ENCODE assay signal across 20 cellular contexts in the genomic region with DNA sequence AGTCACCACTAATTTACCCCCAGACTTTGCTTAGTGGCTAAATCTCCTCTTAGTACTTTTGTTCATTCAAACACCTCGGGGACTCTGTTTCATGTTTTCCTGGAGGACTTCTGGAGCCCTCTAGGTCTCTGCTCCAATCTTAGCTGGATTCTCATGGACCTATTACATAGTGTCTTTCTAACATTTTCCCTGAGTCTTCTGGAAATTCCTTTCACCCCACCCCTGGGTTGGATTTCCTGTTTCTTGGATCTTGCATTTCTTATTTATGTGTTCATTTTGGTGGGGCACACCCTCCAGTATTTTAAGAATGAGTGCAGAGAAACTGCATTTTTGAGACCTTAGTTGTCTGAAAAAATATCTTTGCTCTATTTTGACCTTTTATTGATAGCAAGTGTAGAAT.
DNase-seq lines count a peak whose midpoint lies in the region; TF ChIP-seq lines count a peak whose summit lies in the region.
"Had no signal": no experiment of that assay in that cellular context is flagged by ENCODE, and none has a peak within 500 bp of the region (broad histone marks: within the 10 kb centered on the region; RNA-seq: fewer than 3 reads in every experiment).

No MANE protein-coding gene starts in this region.

- H3K27me3 Mint-ChIP-seq in activated naive CD4-positive, alpha-beta T cell treated with anti-CD3 and anti-CD28 coated beads, Interleukin-2, amount 10 ng/mL, durations not matched to agents 7 days and 5 days = no peaks in the 10 kb centered on the region
- H3K27me3 Mint-ChIP-seq in activated CD4-positive, alpha-beta memory T cell treated with anti-CD3 and anti-CD28 coated beads, Interleukin-2, amount 10 ng/mL, durations not matched to agents 7 days and 5 days = no peaks in the 10 kb centered on the region
- H3K27me3 Mint-ChIP-seq: stimulated activated naive CD8-positive, alpha-beta T cell treated with anti-CD3 and anti-CD28 coated beads, Interleukin-15, Interleukin-2, amounts not matched to agents 100 ng/mL and 50 ng/mL, for 24 hours had no signal

- no peak overlapping the region for H3K4me3 Mint-ChIP-seq in activated naive CD4-positive, alpha-beta T cell treated with anti-CD3 and anti-CD28 coated beads, Interleukin-2, amount 10 ng/mL, durations not matched to agents 7 days and 5 days
- H3K4me3 Mint-ChIP-seq in activated CD4-positive, alpha-beta memory T cell treated with anti-CD3 and anti-CD28 coated beads, Interleukin-2, amount 10 ng/mL, durations not matched to agents 7 days and 5 days = no peak overlapping the region
- H3K4me3 Mint-ChIP-seq: naive thymus-derived CD4-positive, alpha-beta T cell; stimulated activated naive CD8-positive, alpha-beta T cell treated with anti-CD3 and anti-CD28 coated beads, Interleukin-15, Interleukin-2, amounts not matched to agents 100 ng/mL and 50 ng/mL, for 24 hours had no signal

- POLR2A ChIA-PET in activated CD4-positive, alpha-beta memory T cell treated with anti-CD3 and anti-CD28 coated beads, Interleukin-2, amount 10 ng/mL, durations not matched to agents 7 days and 5 days (lab: Charles Lee) = no interaction called here

- no peak overlapping the region for H3K4me3 ChIP-seq in astrocyte of the spinal cord (ENCODE audit: low read depth, low read length)
- H3K4me3 ChIP-seq: esophagus muscularis mucosa, vagina had no signal

- DNase-seq in AG08396 (ENCODE audit: low spot score) (peak; percentile 26), HS-5 (ENCODE audit: low read depth) (peak; percentile 69), astrocyte of the spinal cord (ENCODE audit: low read depth, low spot score) (peak; percentile 19), hepatic stellate cell (ENCODE audit: low spot score) (peak; percentile 50), GM19240 (ENCODE audit: insufficient read length, low spot score) (no peak), NCI-H1417 treated with DMSO at 0.1 percent for 48 hours (lab: John Stamatoyannopoulos, UW) (no peak)
- no peak for DNase-seq in activated naive CD4-positive, alpha-beta T cell treated with anti-CD3 and anti-CD28 coated beads, Interleukin-2, amount 10 ng/mL, durations not matched to agents 7 days and 5 days
- DNase-seq in activated CD4-positive, alpha-beta memory T cell treated with anti-CD3 and anti-CD28 coated beads, Interleukin-2, amount 10 ng/mL, durations not matched to agents 7 days and 5 days = no peak
- DNase-seq: aorta; BE2C; cortex of kidney; naive thymus-derived CD4-positive, alpha-beta T cell; NCI-H2029 treated with DMSO at 0.1 percent for 48 hours; NCI-H69; posterior cingulate gyrus; T-helper 1 cell; WERI-Rb-1 had no signal

- CTCF ChIA-PET in activated naive CD4-positive, alpha-beta T cell treated with anti-CD3 and anti-CD28 coated beads, Interleukin-2, amount 10 ng/mL, durations not matched to agents 7 days and 5 days (lab: Charles Lee) = no interaction called here
- CTCF ChIA-PET in activated CD4-positive, alpha-beta memory T cell treated with anti-CD3 and anti-CD28 coated beads, Interleukin-2, amount 10 ng/mL, durations not matched to agents 7 days and 5 days (lab: Charles Lee) = no interaction called here

- TF ChIP-seq CTCF in astrocyte of the spinal cord (IDR thresholded peaks at IDR 0.05; ENCODE audit: low read depth, low read length) = no peak

- no peaks in the 10 kb centered on the region for H3K4me1 Mint-ChIP-seq in activated naive CD4-positive, alpha-beta T cell treated with anti-CD3 and anti-CD28 coated beads, Interleukin-2, amount 10 ng/mL, durations not matched to agents 7 days and 5 days
- no peaks in the 10 kb centered on the region for H3K4me1 Mint-ChIP-seq in activated CD4-positive, alpha-beta memory T cell treated with anti-CD3 and anti-CD28 coated beads, Interleukin-2, amount 10 ng/mL, durations not matched to agents 7 days and 5 days

- H3K27ac Mint-ChIP-seq in activated naive CD4-positive, alpha-beta T cell treated with anti-CD3 and anti-CD28 coated beads, Interleukin-2, amount 10 ng/mL, durations not matched to agents 7 days and 5 days = no peak overlapping the region
- no peak overlapping the region for H3K27ac Mint-ChIP-seq in activated CD4-positive, alpha-beta memory T cell treated with anti-CD3 and anti-CD28 coated beads, Interleukin-2, amount 10 ng/mL, durations not matched to agents 7 days and 5 days
- H3K27ac Mint-ChIP-seq: naive thymus-derived CD4-positive, alpha-beta T cell; stimulated activated naive CD8-positive, alpha-beta T cell treated with anti-CD3 and anti-CD28 coated beads, Interleukin-15, Interleukin-2, amounts not matched to agents 100 ng/mL and 50 ng/mL, for 24 hours had no signal

- H3K9me3 Mint-ChIP-seq in activated naive CD4-positive, alpha-beta T cell treated with anti-CD3 and anti-CD28 coated beads, Interleukin-2, amount 10 ng/mL, durations not matched to agents 7 days and 5 days = no peaks in the 10 kb centered on the region
- no peaks in the 10 kb centered on the region for H3K9me3 Mint-ChIP-seq in activated CD4-positive, alpha-beta memory T cell treated with anti-CD3 and anti-CD28 coated beads, Interleukin-2, amount 10 ng/mL, durations not matched to agents 7 days and 5 days
- H3K9me3 Mint-ChIP-seq: stimulated activated naive CD8-positive, alpha-beta T cell treated with anti-CD3 and anti-CD28 coated beads, Interleukin-15, Interleukin-2, amounts not matched to agents 100 ng/mL and 50 ng/mL, for 24 hours had no signal

- in situ Hi-C loops in astrocyte of the spinal cord (cut with HindIII; ENCODE audit: low sequenced_read_pairs) = no loop called here

- no peaks in the 10 kb centered on the region for H3K36me3 Mint-ChIP-seq in activated naive CD4-positive, alpha-beta T cell treated with anti-CD3 and anti-CD28 coated beads, Interleukin-2, amount 10 ng/mL, durations not matched to agents 7 days and 5 days
- H3K36me3 Mint-ChIP-seq in activated CD4-positive, alpha-beta memory T cell treated with anti-CD3 and anti-CD28 coated beads, Interleukin-2, amount 10 ng/mL, durations not matched to agents 7 days and 5 days (ENCODE audit: low read depth) = no peaks in the 10 kb centered on the region
- H3K36me3 Mint-ChIP-seq: naive thymus-derived CD4-positive, alpha-beta T cell had no signal

Comparison
In these comparisons a context has a peak if more than half of its experiments do, and no peak if none do; other contexts are left out.
1. DNase-seq: peak in AG08396 (single experiment), HS-5 (single experiment), astrocyte of the spinal cord (single experiment) and hepatic stellate cell (single experiment); none in GM19240 (single experiment), activated naive CD4-positive, alpha-beta T cell treated with anti-CD3 and anti-CD28 coated beads, Interleukin-2, amount 10 ng/mL, durations not matched to agents 7 days and 5 days (single experiment), NCI-H1417 treated with DMSO at 0.1 percent for 48 hours (single experiment) and activated CD4-positive, alpha-beta memory T cell treated with anti-CD3 and anti-CD28 coated beads, Interleukin-2, amount 10 ng/mL, durations not matched to agents 7 days and 5 days (single experiment).